8 cellular contexts compared by ENCODE assay signal in the genomic region with DNA sequence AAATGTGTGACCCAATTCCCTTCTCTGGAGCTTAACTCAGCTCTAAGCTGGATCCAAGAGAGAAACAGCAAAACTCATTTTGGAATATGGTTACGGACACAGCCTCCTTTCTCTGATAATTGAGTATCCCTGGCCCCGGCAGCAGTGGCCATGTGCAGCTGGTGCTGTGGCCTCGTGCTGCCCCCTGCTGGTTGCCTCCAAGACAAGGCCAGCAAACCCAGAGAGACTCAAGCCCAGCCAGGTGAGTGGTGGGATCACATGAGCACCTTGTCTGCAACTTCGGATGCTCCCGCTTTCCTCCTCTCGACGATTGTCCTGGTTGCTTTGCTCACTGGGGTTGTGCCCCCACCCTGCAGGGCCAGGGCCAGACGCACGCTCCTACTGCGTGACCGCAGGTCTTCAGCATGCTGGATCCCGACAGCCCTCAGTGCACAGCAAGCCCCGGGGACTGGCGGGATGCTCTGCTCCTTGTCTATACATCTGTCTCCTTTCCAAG. TPM values are rescaled to one million over a fixed set of nuclear protein-coding genes. Genes with fewer than 3 reads are reported as not detected.
DNase-seq lines count a peak whose midpoint lies in the region; ATAC-seq lines count a peak whose summit lies in the region.

No MANE protein-coding gene starts in this region.

- peak; percentile 49 for DNase-seq in NCI-H2227 (lab: John Stamatoyannopoulos, UW; ENCODE audit: unreplicated experiment)
- DNase-seq in NCI-H2227 treated with DMSO at 0.1 percent for 48 hours (lab: John Stamatoyannopoulos, UW) = no peak
- DNase-seq in NCI-H1930 (lab: John Stamatoyannopoulos, UW) = peak; percentile 31 to 55
- DNase-seq in activated CD4-positive, alpha-beta T cell treated with anti-CD3 and anti-CD28 coated beads for 36 hours = peak; percentile 91
- peak; percentile 53 for DNase-seq in cerebellum (ENCODE audit: low spot score)
- DNase-seq in left colon = peak; percentile 60 to 86
- peak; percentile 82 for DNase-seq in stimulated activated CD4-positive, alpha-beta T cell treated with anti-CD3 and anti-CD28 coated beads, Interleukin-4, amount 100 ng/mL, for 1 hour

- CTCF ChIA-PET in activated CD4-positive, alpha-beta T cell treated with anti-CD3 and anti-CD28 coated beads for 36 hours (lab: Charles Lee) = interaction anchor here (0.7 to 1.4 kb wide), 7 partner anchors 9 to 587 kb away, joined by 3 to 5 read pairs (median 4); no protein-coding TSS in a partner anchor

- peaks cover 4% of the 10 kb centered on the region for H3K9me3 Mint-ChIP-seq in activated CD4-positive, alpha-beta T cell treated with anti-CD3 and anti-CD28 coated beads for 36 hours (ENCODE audit: low read depth)

- peaks cover 2% of the 10 kb centered on the region for H3K4me1 Mint-ChIP-seq in activated CD4-positive, alpha-beta T cell treated with anti-CD3 and anti-CD28 coated beads for 36 hours

- ATAC-seq in HG02642 (IDR thresholded peaks at IDR 0.05; ENCODE audit: poor library complexity, unreplicated experiment) (peak; percentile 88), left colon (peak; percentile 96)
- peak; percentile 97 for ATAC-seq in activated CD4-positive, alpha-beta T cell treated with anti-CD3 and anti-CD28 coated beads for 36 hours

- no peak overlapping the region for H3K27ac Mint-ChIP-seq in activated CD4-positive, alpha-beta T cell treated with anti-CD3 and anti-CD28 coated beads for 36 hours

- H3K36me3 Mint-ChIP-seq in activated CD4-positive, alpha-beta T cell treated with anti-CD3 and anti-CD28 coated beads for 36 hours (ENCODE audit: low read depth) = no peaks in the 10 kb centered on the region

- intact Hi-C loops in activated CD4-positive, alpha-beta T cell treated with anti-CD3 and anti-CD28 coated beads for 36 hours (cut with DNase I, micrococcal nuclease) = loop anchor here (1.0 to 5.0 kb wide), 6 partner anchors 150 to 392 kb away; no protein-coding TSS in a partner anchor
- intact Hi-C loops in left colon (cut with DNase I, micrococcal nuclease) = no loop called here

- peaks cover 21% of the 10 kb centered on the region for H3K27me3 Mint-ChIP-seq in activated CD4-positive, alpha-beta T cell treated with anti-CD3 and anti-CD28 coated beads for 36 hours

- POLR2A ChIA-PET in activated CD4-positive, alpha-beta T cell treated with anti-CD3 and anti-CD28 coated beads for 36 hours (lab: Charles Lee) = no interaction called here

- no peak overlapping the region for H3K4me3 Mint-ChIP-seq in activated CD4-positive, alpha-beta T cell treated with anti-CD3 and anti-CD28 coated beads for 36 hours

RNA-seq across cellular contexts. Expression of a gene that starts 19.4 kb away (rescaled TPM):
- not detected for total RNA-seq in activated CD4-positive, alpha-beta T cell treated with anti-CD3 and anti-CD28 coated beads for 36 hours
- 1.5 TPM for total RNA-seq in cerebellum
- not detected for total RNA-seq in left colon

Comparison
In these comparisons a context has a peak if more than half of its experiments do, and no peak if none do; other contexts are left out.
1. intact Hi-C loops: an anchor here in activated CD4-positive, alpha-beta T cell treated with anti-CD3 and anti-CD28 coated beads for 36 hours (1.0 to 5.0 kb wide); none called in left colon.